In the genomic region with DNA sequence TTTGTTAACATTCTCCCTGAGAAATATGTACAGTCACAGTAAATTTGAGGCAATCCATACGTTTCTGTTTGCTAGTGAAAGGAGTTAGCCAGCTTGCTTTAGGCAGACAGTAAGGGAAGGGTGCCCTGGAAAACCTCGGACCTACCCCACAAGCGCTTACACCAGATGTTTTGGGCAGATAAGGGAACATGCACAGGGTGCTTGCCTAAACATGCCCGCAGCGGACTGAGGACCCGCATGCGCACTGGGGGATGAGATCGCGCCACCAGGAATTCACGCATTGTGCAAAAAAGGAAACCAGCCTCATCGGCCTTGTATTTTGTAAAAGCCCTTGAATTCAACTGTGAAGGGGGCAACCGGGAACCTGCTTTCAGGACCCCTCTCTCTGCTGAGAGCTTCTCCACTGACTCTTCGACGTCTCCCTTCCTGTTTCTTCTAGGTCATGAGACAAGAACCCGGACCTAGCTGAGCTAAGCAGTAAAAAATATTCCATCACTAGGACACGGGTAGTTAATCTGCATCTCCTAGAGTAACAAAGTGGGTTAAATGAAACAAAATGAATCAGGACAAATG, we compare ENCODE assay signal across 24 cellular contexts.
"Had no signal": no experiment of that assay in that cellular context is flagged by ENCODE, and none has a peak within 500 bp of the region (broad histone marks: within the 10 kb centered on the region; RNA-seq: fewer than 3 reads in every experiment).

No MANE protein-coding gene starts in this region.

- H3K27ac Mint-ChIP-seq: activated B cell treated with CpG ODN at 0.5 μM for 24 hours; activated CD4-positive, alpha-beta T cell treated with anti-CD3 and anti-CD28 coated beads for 36 hours; activated naive CD4-positive, alpha-beta T cell treated with anti-CD3 and anti-CD28 coated beads, Interleukin-2, amount 50 U/mL, for 72 hours; activated T-cell treated with anti-CD3 and anti-CD28 coated beads, Interleukin-2, amount 50 U/mL, for 24 hours; activated T-helper 17 cell treated with anti-CD3 and anti-CD28 coated beads, Interleukin-2, amount 50 U/mL, for 72 hours; brain; natural killer cell treated with Interleukin-12 subunit alpha and Interleukin-12 subunit beta and Interleukin-15 and Interleukin-18, amount 100 ng/mL, for 72 hours had no signal

- H3K4me1 Mint-ChIP-seq: activated B cell treated with CpG ODN at 0.5 μM for 24 hours; activated CD4-positive, alpha-beta T cell treated with anti-CD3 and anti-CD28 coated beads for 36 hours; activated T-helper 17 cell treated with anti-CD3 and anti-CD28 coated beads, Interleukin-2, amount 50 U/mL, for 72 hours had no signal

- H3K27me3 Mint-ChIP-seq: activated B cell treated with CpG ODN at 0.5 μM for 24 hours; activated CD4-positive, alpha-beta T cell treated with anti-CD3 and anti-CD28 coated beads for 36 hours; activated T-cell treated with anti-CD3 and anti-CD28 coated beads, Interleukin-2, amount 50 U/mL, for 24 hours; activated T-helper 17 cell treated with anti-CD3 and anti-CD28 coated beads, Interleukin-2, amount 50 U/mL, for 72 hours; brain; natural killer cell treated with Interleukin-12 subunit alpha and Interleukin-12 subunit beta and Interleukin-15 and Interleukin-18, amount 100 ng/mL, for 72 hours had no signal

- H3K4me1 ChIP-seq: foreskin keratinocyte, left ventricle myocardium inferior, pancreas, psoas muscle, right atrium auricular region, thyroid gland had no signal

- H3K4me3 Mint-ChIP-seq: activated B cell treated with CpG ODN at 0.5 μM for 24 hours; activated CD4-positive, alpha-beta T cell treated with anti-CD3 and anti-CD28 coated beads for 36 hours; activated T-cell treated with anti-CD3 and anti-CD28 coated beads, Interleukin-2, amount 50 U/mL, for 24 hours; activated T-helper 17 cell treated with anti-CD3 and anti-CD28 coated beads, Interleukin-2, amount 50 U/mL, for 72 hours; brain; natural killer cell treated with Interleukin-12 subunit alpha and Interleukin-12 subunit beta and Interleukin-15 and Interleukin-18, amount 100 ng/mL, for 72 hours had no signal

- H3K4me3 ChIP-seq: left ventricle myocardium inferior, pancreas, psoas muscle, right atrium auricular region, thyroid gland had no signal

- H3K9me3 ChIP-seq: pancreas, psoas muscle, thyroid gland had no signal

- DNase-seq: activated B cell treated with CpG ODN at 0.5 μM for 24 hours; activated CD4-positive, alpha-beta T cell treated with anti-CD3 and anti-CD28 coated beads for 36 hours; activated CD4-positive, alpha-beta T cell treated with anti-CD3 and anti-CD28 coated beads, Interleukin-2, amount 50 U/mL, for 4 hours; activated CD8-positive, alpha-beta memory T cell treated with anti-CD3 and anti-CD28 coated beads for 24 hours; activated CD8-positive, alpha-beta memory T cell treated with anti-CD3 and anti-CD28 coated beads, Interleukin-2, amount 50 U/mL, for 4 hours; activated T-cell treated with anti-CD3 and anti-CD28 coated beads, Interleukin-2, amount 50 U/mL, for 24 hours; aorta; foreskin keratinocyte; kidney glomerular epithelial cell; left ventricle myocardium inferior; midbrain; psoas muscle; stimulated activated CD4-positive, alpha-beta T cell treated with anti-CD3 and anti-CD28 coated beads, Interleukin-12 subunit alpha, Interleukin-12 subunit beta, amount 100 ng/mL, for 4 hours; stimulated activated CD4-positive, alpha-beta T cell treated with anti-CD3 and anti-CD28 coated beads, Interleukin-4, amount 100 ng/mL, for 4 hours; stimulated activated naive CD8-positive, alpha-beta T cell treated with anti-CD3 and anti-CD28 coated beads, Interleukin-15, Interleukin-2, amounts not matched to agents 100 U/mL and 50 U/mL, for 24 hours; T-helper 9 cell; thyroid gland had no signal

- ATAC-seq: activated CD4-positive, alpha-beta T cell treated with anti-CD3 and anti-CD28 coated beads for 36 hours; activated naive CD4-positive, alpha-beta T cell treated with anti-CD3 and anti-CD28 coated beads, Interleukin-2, amount 50 U/mL, for 72 hours; activated T-helper 17 cell treated with anti-CD3 and anti-CD28 coated beads, Interleukin-2, amount 50 U/mL, for 72 hours; foreskin keratinocyte; natural killer cell treated with Interleukin-12 subunit alpha and Interleukin-12 subunit beta and Interleukin-15 and Interleukin-18, amount 100 ng/mL, for 72 hours; pancreas; psoas muscle; stimulated activated naive CD8-positive, alpha-beta T cell treated with anti-CD3 and anti-CD28 coated beads, Interleukin-15, Interleukin-2, amounts not matched to agents 100 U/mL and 50 U/mL, for 24 hours had no signal

- FAIRE-seq: endometrium, pancreas had no signal

- H3K36me3 ChIP-seq: left ventricle myocardium inferior, pancreas, right atrium auricular region, thyroid gland had no signal

- H3K27ac ChIP-seq: foreskin keratinocyte, left ventricle myocardium inferior, pancreas, psoas muscle, right atrium auricular region, thyroid gland had no signal

- H3K27me3 ChIP-seq: foreskin keratinocyte, pancreas, right atrium auricular region, thyroid gland had no signal
